In genomic region chr9:124342946-124343485, GRCh38 we compare ENCODE assay signal across 8 cellular contexts.
DNase-seq lines count a peak whose midpoint lies in the region; ATAC-seq and TF ChIP-seq lines count a peak whose summit lies in the region.

No MANE protein-coding gene starts in this region.

- ATAC-seq in HG03097 (IDR thresholded peaks at IDR 0.05; ENCODE audit: low FRiP score, unreplicated experiment) (no peak), GM18520 (IDR thresholded peaks at IDR 0.05; ENCODE audit: unreplicated experiment) (no peak)

- WGBS in thyroid gland, 2 donors: 31 to 54% methylated on average over 22 to 24 of the region's 25 CpGs

- TF ChIP-seq CTCF in AG04449 (IDR thresholded peaks at IDR 0.05; ENCODE audit: insufficient read depth, low read length, missing control alignments) (no peak), breast epithelium (IDR thresholded peaks at IDR 0.05) (no peak), thyroid gland (IDR thresholded peaks at IDR 0.05) (no peak)

- peak; percentile 72 for DNase-seq in AG04449 (ENCODE audit: low read depth, low spot score)
- peak; percentile 98 for DNase-seq in M059J (ENCODE audit: low read depth)
- DNase-seq in breast epithelium (ENCODE audit: low spot score in 2 of 2): peak in 1 of 2 donors; percentile 44
- peak; percentile 44 to 59 for DNase-seq in thyroid gland
- no peak for DNase-seq in mesenteric fat pad (ENCODE audit: low spot score)

- TF ChIP-seq POLR2A in breast epithelium (IDR thresholded peaks at IDR 0.05) (no peak), thyroid gland (IDR thresholded peaks at IDR 0.05) (no peak)

- H3K4me1 ChIP-seq in breast epithelium (no peaks in the 10 kb centered on the region), thyroid gland (peaks cover 4 to 6% of the 10 kb centered on the region in 2 donors)

- H3K27me3 ChIP-seq in breast epithelium (no peaks in the 10 kb centered on the region), layer of hippocampus (ENCODE audit: control insufficient read depth, insufficient read depth, low read length) (no peaks in the 10 kb centered on the region), thyroid gland (no peaks in the 10 kb centered on the region)

- POLR2A ChIA-PET in AG04449 (lab: Yijun Ruan, JAX): interaction anchor here (0.7 to 1.5 kb wide), 2 partner anchors 10 to 36 kb away, joined by 3 read pairs; no protein-coding TSS in a partner anchor

- CTCF ChIA-PET in AG04449 (lab: Yijun Ruan, JAX): interaction anchor here (0.9 to 1.5 kb wide), 4 partner anchors 23 to 220 kb away, joined by 3 to 5 read pairs (median 4); no protein-coding TSS in a partner anchor

- intact Hi-C loops in breast epithelium (cut with DNase I; ENCODE audit: low total_unique reads) (loop anchor here (10.0 kb wide), 1 partner anchor 212 kb away; no protein-coding TSS in a partner anchor), thyroid gland (cut with DNase I) (no loop called here)

- H3K27ac ChIP-seq in breast epithelium: peak overlapping the region; percentile 55 to 79
- H3K27ac ChIP-seq in layer of hippocampus (ENCODE audit: low read depth, low read length): peak overlapping the region; percentile 48
- H3K27ac ChIP-seq in thyroid gland: peak overlapping the region in 1 of 3 donors; percentile 23

- H3K36me3 ChIP-seq in breast epithelium: peaks cover 8% of the 10 kb centered on the region
- H3K36me3 ChIP-seq in thyroid gland: peaks cover under 1 to 15% of the 10 kb centered on the region in 2 donors

- H3K4me3 ChIP-seq in AG04449 (ENCODE audit: low read depth, low read length): peak overlapping the region; percentile 8
- H3K4me3 ChIP-seq in breast epithelium: peak overlapping the region; percentile 10 to 46 (median 16)
- no peak overlapping the region for H3K4me3 ChIP-seq in thyroid gland (replicated peaks in 1 of 3)

- H3K9me3 ChIP-seq in breast epithelium (no peaks in the 10 kb centered on the region), thyroid gland (no peaks in the 10 kb centered on the region)

Comparison
In these comparisons a context has a peak if more than half of its experiments do, and no peak if none do; other contexts are left out.
1. H3K4me3 ChIP-seq: peak in AG04449 (single experiment) and breast epithelium (3 of 3); none in thyroid gland (0 of 3).